In the genomic region with DNA sequence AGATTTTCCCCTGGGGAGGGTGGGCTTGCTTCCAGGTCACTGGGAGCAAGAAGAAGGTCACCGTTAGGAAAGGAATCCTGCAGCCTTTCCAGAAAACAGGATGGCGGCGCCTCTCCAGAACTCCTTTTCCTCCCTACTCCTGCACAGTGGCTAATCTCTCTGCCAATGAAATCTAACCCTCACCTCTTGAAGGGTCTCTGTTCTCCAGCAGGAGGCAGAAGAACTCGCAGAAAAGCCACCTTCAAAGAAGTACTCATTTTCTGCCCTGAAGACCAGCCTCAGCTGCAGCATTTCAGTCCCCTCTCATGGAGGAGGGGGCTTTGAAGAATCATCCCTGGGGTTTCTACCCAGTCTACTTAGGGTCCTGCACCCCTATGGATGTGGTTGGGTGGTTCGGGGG, we compare ENCODE assay signal across 24 cellular contexts.
"Had no signal": no experiment of that assay in that cellular context is flagged by ENCODE, and none has a peak within 500 bp of the region (broad histone marks: within the 10 kb centered on the region; RNA-seq: fewer than 3 reads in every experiment).

No MANE protein-coding gene starts in this region.

- H3K4me3 Mint-ChIP-seq: dendritic cell treated with granulocyte-macrophage colony-stimulating factor and Interleukin-4, amounts not matched to agents 40 ng/mL and 50 ng/mL, for 4 days; natural killer cell had no signal

- ATAC-seq: left ventricle myocardium superior, lower lobe of right lung, natural killer cell, pancreas, sciatic nerve had no signal

- H3K4me1 Mint-ChIP-seq: natural killer cell had no signal

- H3K36me3 ChIP-seq: colonic mucosa, esophagus squamous epithelium, lower lobe of right lung, pancreas, prostate gland, right atrium auricular region, stomach, thyroid gland, vagina had no signal

- H3K9me3 ChIP-seq: colonic mucosa, pancreas, prostate gland, thyroid gland had no signal

- H3K4me1 ChIP-seq: colonic mucosa, esophagus squamous epithelium, lower lobe of right lung, pancreas, prostate gland, right atrium auricular region, stomach, thyroid gland, vagina had no signal

- H3K27me3 ChIP-seq: colonic mucosa, esophagus squamous epithelium, pancreas, right atrium auricular region, stomach, thyroid gland, vagina had no signal

- H3K27me3 Mint-ChIP-seq: dendritic cell treated with granulocyte-macrophage colony-stimulating factor and Interleukin-4, amounts not matched to agents 40 ng/mL and 50 ng/mL, for 4 days had no signal

- DNase-seq: colonic mucosa; effector memory CD4-positive, alpha-beta T cell; erythroblast; esophagus squamous epithelium; foreskin melanocyte; left ventricle myocardium superior; lower lobe of right lung; natural killer cell; occipital lobe; pancreas; stimulated activated CD4-positive, alpha-beta T cell treated with anti-CD3 and anti-CD28 coated beads, Interleukin-12 subunit alpha, Interleukin-12 subunit beta, amount 100 ng/mL, for 4 hours; stimulated activated CD4-positive, alpha-beta T cell treated with anti-CD3 and anti-CD28 coated beads, Interleukin-1b, Interleukin-23, amount 100 ng/mL, for 48 hours; stimulated activated CD4-positive, alpha-beta T cell treated with anti-CD3 and anti-CD28 coated beads, Interleukin-4, amount 100 ng/mL, for 1 hour; stimulated activated CD8-positive, alpha-beta memory T cell treated with anti-CD3 and anti-CD28 coated beads, Interleukin-4, amount 100 ng/mL, for 48 hours; stimulated activated naive CD4-positive, alpha-beta T cell treated with Interleukin-2 at 50 U/mL for 16 hours; stomach; thyroid gland; trophoblast cell had no signal

- H3K4me2 ChIP-seq: smooth muscle cell had no signal

- H3K27ac Mint-ChIP-seq: dendritic cell treated with granulocyte-macrophage colony-stimulating factor and Interleukin-4, amounts not matched to agents 40 ng/mL and 50 ng/mL, for 4 days; natural killer cell had no signal

- H3K4me3 ChIP-seq: colonic mucosa, esophagus squamous epithelium, lower lobe of right lung, pancreas, prostate gland, right atrium auricular region, smooth muscle cell, stomach, thyroid gland, vagina had no signal

- H3K27ac ChIP-seq: colonic mucosa, esophagus squamous epithelium, lower lobe of right lung, pancreas, prostate gland, right atrium auricular region, stomach, thyroid gland, vagina had no signal
